Comparison of ENCODE assay signal across 8 cellular contexts in genomic region chr22:21665047-21665851, GRCh38. TPM values are rescaled to one million over a fixed set of nuclear protein-coding genes. Genes with fewer than 3 reads are reported as not detected.
DNase-seq lines count a peak whose midpoint lies in the region; ATAC-seq and TF ChIP-seq lines count a peak whose summit lies in the region.

No MANE protein-coding gene starts in this region.

- TF ChIP-seq CTCF in astrocyte of the spinal cord (IDR thresholded peaks at IDR 0.05; ENCODE audit: low read depth, low read length) (no peak), lower lobe of right lung (IDR thresholded peaks at IDR 0.05) (no peak), upper lobe of right lung (IDR thresholded peaks at IDR 0.05) (no peak)

- in situ Hi-C loops in astrocyte of the spinal cord (cut with HindIII; ENCODE audit: low sequenced_read_pairs) = no loop called here

- H3K4me1 Mint-ChIP-seq in activated naive CD4-positive, alpha-beta T cell treated with anti-CD3 and anti-CD28 coated beads, Interleukin-2, amount 50 U/mL, for 24 hours = peaks cover 32% of the 10 kb centered on the region

- H3K36me3 Mint-ChIP-seq in activated naive CD4-positive, alpha-beta T cell treated with anti-CD3 and anti-CD28 coated beads, Interleukin-2, amount 50 U/mL, for 24 hours = peaks cover 1% of the 10 kb centered on the region

- H3K27ac ChIP-seq in lower lobe of right lung = peak overlapping the region; percentile 97
- peak overlapping the region; percentile 94 for H3K27ac ChIP-seq in upper lobe of right lung

- no peak for DNase-seq in activated naive CD4-positive, alpha-beta T cell treated with Interleukin-2 at 50 U/mL for 16 hours
- DNase-seq in astrocyte of the spinal cord (ENCODE audit: low read depth, low spot score) = no peak
- DNase-seq in lower lobe of right lung = no peak
- DNase-seq in upper lobe of right lung = no peak
- DNase-seq in NK-92 (lab: John Stamatoyannopoulos, UW; ENCODE audit: unreplicated experiment) = no peak

- H3K27me3 ChIP-seq in lower lobe of right lung (ENCODE audit: low read depth) (no peaks in the 10 kb centered on the region), upper lobe of right lung (no peaks in the 10 kb centered on the region)

- H3K36me3 ChIP-seq in lower lobe of right lung (peaks cover 10% of the 10 kb centered on the region), upper lobe of right lung (peaks cover under 1% of the 10 kb centered on the region)

- H3K4me3 ChIP-seq in astrocyte of the spinal cord (ENCODE audit: low read depth, low read length) (peak overlapping the region; percentile 93), lower lobe of right lung (peak overlapping the region; percentile 77), upper lobe of right lung (peak overlapping the region; percentile 82)

- peaks cover 12% of the 10 kb centered on the region for H3K4me1 ChIP-seq in lower lobe of right lung
- H3K4me1 ChIP-seq in upper lobe of right lung = peaks cover 2% of the 10 kb centered on the region

- H3K27me3 Mint-ChIP-seq in activated naive CD4-positive, alpha-beta T cell treated with anti-CD3 and anti-CD28 coated beads, Interleukin-2, amount 50 U/mL, for 24 hours = no peaks in the 10 kb centered on the region

- H3K27ac Mint-ChIP-seq in activated naive CD4-positive, alpha-beta T cell treated with anti-CD3 and anti-CD28 coated beads, Interleukin-2, amount 50 U/mL, for 24 hours = peak overlapping the region; percentile 92

- H3K4me3 Mint-ChIP-seq in activated naive CD4-positive, alpha-beta T cell treated with anti-CD3 and anti-CD28 coated beads, Interleukin-2, amount 50 U/mL, for 24 hours = peak overlapping the region; percentile 97

- ATAC-seq in lower lobe of right lung (no peak), upper lobe of right lung (no peak), HG03108 (IDR thresholded peaks at IDR 0.05; ENCODE audit: unreplicated experiment) (no peak), GM21825 (IDR thresholded peaks at IDR 0.05; ENCODE audit: unreplicated experiment) (no peak)

- H3K9me3 ChIP-seq in lower lobe of right lung = no peaks in the 10 kb centered on the region
- H3K9me3 ChIP-seq in upper lobe of right lung = no peaks in the 10 kb centered on the region

- no peaks in the 10 kb centered on the region for H3K9me3 Mint-ChIP-seq in activated naive CD4-positive, alpha-beta T cell treated with anti-CD3 and anti-CD28 coated beads, Interleukin-2, amount 50 U/mL, for 24 hours

- intact Hi-C loops in lower lobe of right lung (cut with DNase I) = no loop called here
- intact Hi-C loops in upper lobe of right lung (cut with DNase I) = no loop called here

RNA-seq across cellular contexts. Expression of gene PPIL2, which starts 0.6 kb away (rescaled TPM):
- total RNA-seq in lower lobe of right lung = 38.1 TPM
- total RNA-seq in upper lobe of right lung = 40.3 TPM

RNA-seq across cellular contexts. Expression of gene SDF2L1, which starts 23.1 kb away (rescaled TPM):
- total RNA-seq in lower lobe of right lung (36.1 TPM), upper lobe of right lung (41.3 TPM)

RNA-seq across cellular contexts. Expression of gene CCDC116, which starts 32.7 kb away (rescaled TPM):
- total RNA-seq in lower lobe of right lung = 0.41 TPM
- total RNA-seq in upper lobe of right lung = 0.69 TPM

RNA-seq across cellular contexts. Expression of gene YDJC, which starts 35.4 kb away (rescaled TPM):
- total RNA-seq in lower lobe of right lung = 13.1 TPM
- 13.9 TPM for total RNA-seq in upper lobe of right lung
